In the genomic region with DNA sequence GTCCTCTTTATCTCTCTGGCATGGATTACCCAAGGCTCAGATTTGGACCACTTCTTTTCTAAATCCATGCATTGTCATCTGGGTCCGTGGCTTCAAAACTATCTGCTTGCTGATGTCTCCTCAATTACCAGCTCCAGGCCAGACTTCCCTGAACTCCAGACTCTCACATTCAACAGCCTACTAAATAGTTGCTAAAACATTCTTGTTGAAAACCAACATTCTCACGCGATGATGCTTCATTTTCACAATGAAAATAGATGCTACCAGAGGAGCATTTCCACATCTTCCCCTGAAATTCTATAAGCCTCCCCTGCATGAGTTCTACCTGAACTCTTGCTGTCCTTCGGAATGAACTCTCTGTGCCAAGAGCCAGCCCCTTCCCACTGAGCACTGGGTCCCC, we compare ENCODE assay signal across 1 cellular context.
TF ChIP-seq lines count a peak whose summit lies in the region.

No MANE protein-coding gene starts in this region.

TF ChIP-seq in IMR-90, 13 proteins besides CTCF, POLR2A, EP300 and RAD21:
- TF ChIP-seq MAFK (IDR thresholded peaks at IDR 0.05; ENCODE audit: low read depth, low read length) = no peak
- TF ChIP-seq BHLHE40 (IDR thresholded peaks at IDR 0.05; ENCODE audit: low read depth, low read length) = no peak
- no peak for TF ChIP-seq RFX5 (IDR thresholded peaks at IDR 0.05; ENCODE audit: low read depth, low read length)
- no peak for TF ChIP-seq NFE2L2 (IDR thresholded peaks at IDR 0.05; ENCODE audit: low read depth, low read length)
- no peak for TF ChIP-seq RCOR1 (IDR thresholded peaks at IDR 0.05; ENCODE audit: insufficient replicate concordance, low read length)
